3 cellular contexts compared by ENCODE assay signal in the genomic region with DNA sequence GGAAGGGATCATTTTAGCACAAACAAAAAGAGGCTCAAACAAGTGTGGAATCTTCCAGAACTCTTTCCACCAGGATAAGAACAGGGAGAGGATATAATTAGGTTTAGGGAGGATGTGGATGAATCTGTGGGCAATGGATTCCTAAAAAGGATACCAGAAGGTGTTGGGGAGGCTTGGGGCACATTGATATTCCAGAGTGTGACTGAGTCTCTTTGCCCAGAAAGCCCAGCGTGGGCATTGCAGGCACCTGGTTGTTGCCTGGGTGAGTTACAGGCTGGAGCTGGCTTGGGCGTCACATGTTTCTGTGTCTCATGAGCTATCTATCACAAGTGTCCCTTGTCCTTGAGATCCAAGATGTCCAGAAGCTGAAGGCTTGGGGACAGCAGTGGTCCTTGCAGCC.
TF ChIP-seq lines count a peak whose summit lies in the region.

No MANE protein-coding gene starts in this region.

TF ChIP-seq in WTC11, 78 proteins besides CTCF, POLR2A, EP300 and RAD21:
- TF ChIP-seq, protein P1, sequence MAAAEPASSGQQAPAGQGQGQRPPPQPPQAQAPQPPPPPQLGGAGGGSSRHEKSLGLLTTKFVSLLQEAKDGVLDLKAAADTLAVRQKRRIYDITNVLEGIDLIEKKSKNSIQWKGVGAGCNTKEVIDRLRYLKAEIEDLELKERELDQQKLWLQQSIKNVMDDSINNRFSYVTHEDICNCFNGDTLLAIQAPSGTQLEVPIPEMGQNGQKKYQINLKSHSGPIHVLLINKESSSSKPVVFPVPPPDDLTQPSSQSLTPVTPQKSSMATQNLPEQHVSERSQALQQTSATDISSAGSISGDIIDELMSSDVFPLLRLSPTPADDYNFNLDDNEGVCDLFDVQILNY (CRISPR knock-in tag; IDR thresholded peaks at IDR 0.05): no peak

TF ChIP-seq in H1, 55 proteins besides CTCF, POLR2A, EP300 and RAD21:
- TF ChIP-seq HDAC6 (IDR thresholded peaks at IDR 0.05; ENCODE audit: low read depth, low read length): no peak
- no peak for TF ChIP-seq SP1 (IDR thresholded peaks at IDR 0.05; ENCODE audit: low read depth, low read length)
- TF ChIP-seq POU5F1 (IDR thresholded peaks at IDR 0.05; ENCODE audit: low read depth, low read length): no peak
- no peak for TF ChIP-seq TAF1 (IDR thresholded peaks at IDR 0.05; ENCODE audit: low read depth, low read length)
- no peak for TF ChIP-seq TBP (IDR thresholded peaks at IDR 0.05; ENCODE audit: low read depth, low read length)
- no peak for TF ChIP-seq CBX8 (IDR thresholded peaks at IDR 0.05; ENCODE audit: borderline replicate concordance, low read depth, low read length)
- no peak for TF ChIP-seq RFX5 (IDR thresholded peaks at IDR 0.05; ENCODE audit: borderline replicate concordance, low read depth, low read length)
- TF ChIP-seq, protein P2, sequence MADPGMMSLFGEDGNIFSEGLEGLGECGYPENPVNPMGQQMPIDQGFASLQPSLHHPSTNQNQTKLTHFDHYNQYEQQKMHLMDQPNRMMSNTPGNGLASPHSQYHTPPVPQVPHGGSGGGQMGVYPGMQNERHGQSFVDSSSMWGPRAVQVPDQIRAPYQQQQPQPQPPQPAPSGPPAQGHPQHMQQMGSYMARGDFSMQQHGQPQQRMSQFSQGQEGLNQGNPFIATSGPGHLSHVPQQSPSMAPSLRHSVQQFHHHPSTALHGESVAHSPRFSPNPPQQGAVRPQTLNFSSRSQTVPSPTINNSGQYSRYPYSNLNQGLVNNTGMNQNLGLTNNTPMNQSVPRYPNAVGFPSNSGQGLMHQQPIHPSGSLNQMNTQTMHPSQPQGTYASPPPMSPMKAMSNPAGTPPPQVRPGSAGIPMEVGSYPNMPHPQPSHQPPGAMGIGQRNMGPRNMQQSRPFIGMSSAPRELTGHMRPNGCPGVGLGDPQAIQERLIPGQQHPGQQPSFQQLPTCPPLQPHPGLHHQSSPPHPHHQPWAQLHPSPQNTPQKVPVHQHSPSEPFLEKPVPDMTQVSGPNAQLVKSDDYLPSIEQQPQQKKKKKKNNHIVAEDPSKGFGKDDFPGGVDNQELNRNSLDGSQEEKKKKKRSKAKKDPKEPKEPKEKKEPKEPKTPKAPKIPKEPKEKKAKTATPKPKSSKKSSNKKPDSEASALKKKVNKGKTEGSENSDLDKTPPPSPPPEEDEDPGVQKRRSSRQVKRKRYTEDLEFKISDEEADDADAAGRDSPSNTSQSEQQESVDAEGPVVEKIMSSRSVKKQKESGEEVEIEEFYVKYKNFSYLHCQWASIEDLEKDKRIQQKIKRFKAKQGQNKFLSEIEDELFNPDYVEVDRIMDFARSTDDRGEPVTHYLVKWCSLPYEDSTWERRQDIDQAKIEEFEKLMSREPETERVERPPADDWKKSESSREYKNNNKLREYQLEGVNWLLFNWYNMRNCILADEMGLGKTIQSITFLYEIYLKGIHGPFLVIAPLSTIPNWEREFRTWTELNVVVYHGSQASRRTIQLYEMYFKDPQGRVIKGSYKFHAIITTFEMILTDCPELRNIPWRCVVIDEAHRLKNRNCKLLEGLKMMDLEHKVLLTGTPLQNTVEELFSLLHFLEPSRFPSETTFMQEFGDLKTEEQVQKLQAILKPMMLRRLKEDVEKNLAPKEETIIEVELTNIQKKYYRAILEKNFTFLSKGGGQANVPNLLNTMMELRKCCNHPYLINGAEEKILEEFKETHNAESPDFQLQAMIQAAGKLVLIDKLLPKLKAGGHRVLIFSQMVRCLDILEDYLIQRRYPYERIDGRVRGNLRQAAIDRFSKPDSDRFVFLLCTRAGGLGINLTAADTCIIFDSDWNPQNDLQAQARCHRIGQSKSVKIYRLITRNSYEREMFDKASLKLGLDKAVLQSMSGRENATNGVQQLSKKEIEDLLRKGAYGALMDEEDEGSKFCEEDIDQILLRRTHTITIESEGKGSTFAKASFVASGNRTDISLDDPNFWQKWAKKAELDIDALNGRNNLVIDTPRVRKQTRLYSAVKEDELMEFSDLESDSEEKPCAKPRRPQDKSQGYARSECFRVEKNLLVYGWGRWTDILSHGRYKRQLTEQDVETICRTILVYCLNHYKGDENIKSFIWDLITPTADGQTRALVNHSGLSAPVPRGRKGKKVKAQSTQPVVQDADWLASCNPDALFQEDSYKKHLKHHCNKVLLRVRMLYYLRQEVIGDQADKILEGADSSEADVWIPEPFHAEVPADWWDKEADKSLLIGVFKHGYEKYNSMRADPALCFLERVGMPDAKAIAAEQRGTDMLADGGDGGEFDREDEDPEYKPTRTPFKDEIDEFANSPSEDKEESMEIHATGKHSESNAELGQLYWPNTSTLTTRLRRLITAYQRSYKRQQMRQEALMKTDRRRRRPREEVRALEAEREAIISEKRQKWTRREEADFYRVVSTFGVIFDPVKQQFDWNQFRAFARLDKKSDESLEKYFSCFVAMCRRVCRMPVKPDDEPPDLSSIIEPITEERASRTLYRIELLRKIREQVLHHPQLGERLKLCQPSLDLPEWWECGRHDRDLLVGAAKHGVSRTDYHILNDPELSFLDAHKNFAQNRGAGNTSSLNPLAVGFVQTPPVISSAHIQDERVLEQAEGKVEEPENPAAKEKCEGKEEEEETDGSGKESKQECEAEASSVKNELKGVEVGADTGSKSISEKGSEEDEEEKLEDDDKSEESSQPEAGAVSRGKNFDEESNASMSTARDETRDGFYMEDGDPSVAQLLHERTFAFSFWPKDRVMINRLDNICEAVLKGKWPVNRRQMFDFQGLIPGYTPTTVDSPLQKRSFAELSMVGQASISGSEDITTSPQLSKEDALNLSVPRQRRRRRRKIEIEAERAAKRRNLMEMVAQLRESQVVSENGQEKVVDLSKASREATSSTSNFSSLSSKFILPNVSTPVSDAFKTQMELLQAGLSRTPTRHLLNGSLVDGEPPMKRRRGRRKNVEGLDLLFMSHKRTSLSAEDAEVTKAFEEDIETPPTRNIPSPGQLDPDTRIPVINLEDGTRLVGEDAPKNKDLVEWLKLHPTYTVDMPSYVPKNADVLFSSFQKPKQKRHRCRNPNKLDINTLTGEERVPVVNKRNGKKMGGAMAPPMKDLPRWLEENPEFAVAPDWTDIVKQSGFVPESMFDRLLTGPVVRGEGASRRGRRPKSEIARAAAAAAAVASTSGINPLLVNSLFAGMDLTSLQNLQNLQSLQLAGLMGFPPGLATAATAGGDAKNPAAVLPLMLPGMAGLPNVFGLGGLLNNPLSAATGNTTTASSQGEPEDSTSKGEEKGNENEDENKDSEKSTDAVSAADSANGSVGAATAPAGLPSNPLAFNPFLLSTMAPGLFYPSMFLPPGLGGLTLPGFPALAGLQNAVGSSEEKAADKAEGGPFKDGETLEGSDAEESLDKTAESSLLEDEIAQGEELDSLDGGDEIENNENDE (IDR thresholded peaks at IDR 0.05; ENCODE audit: insufficient replicate concordance, low read length): no peak
- TF ChIP-seq TCF12 (IDR thresholded peaks at IDR 0.05; ENCODE audit: low read depth, low read length): no peak

TF ChIP-seq in SK-N-SH treated with all-trans-retinoic acid at 6 μM for 48 hours, 23 proteins besides CTCF, POLR2A, EP300 and RAD21:
- TF ChIP-seq RARB (CRISPR knock-in tag; IDR thresholded peaks at IDR 0.05) (no peak), OSR1 (CRISPR knock-in tag; IDR thresholded peaks at IDR 0.05) (no peak), ZNF8 (CRISPR knock-in tag; IDR thresholded peaks at IDR 0.05) (no peak), ISL1 (CRISPR knock-in tag; IDR thresholded peaks at IDR 0.05) (no peak), ZNF565 (CRISPR knock-in tag; conservative IDR thresholded peaks at IDR 0.05; ENCODE audit: low read depth) (no peak), GLIS3 (CRISPR knock-in tag; IDR thresholded peaks at IDR 0.05) (no peak), PPARA (CRISPR knock-in tag; IDR thresholded peaks at IDR 0.05; ENCODE audit: borderline replicate concordance) (no peak)
- TF ChIP-seq, protein P3, sequence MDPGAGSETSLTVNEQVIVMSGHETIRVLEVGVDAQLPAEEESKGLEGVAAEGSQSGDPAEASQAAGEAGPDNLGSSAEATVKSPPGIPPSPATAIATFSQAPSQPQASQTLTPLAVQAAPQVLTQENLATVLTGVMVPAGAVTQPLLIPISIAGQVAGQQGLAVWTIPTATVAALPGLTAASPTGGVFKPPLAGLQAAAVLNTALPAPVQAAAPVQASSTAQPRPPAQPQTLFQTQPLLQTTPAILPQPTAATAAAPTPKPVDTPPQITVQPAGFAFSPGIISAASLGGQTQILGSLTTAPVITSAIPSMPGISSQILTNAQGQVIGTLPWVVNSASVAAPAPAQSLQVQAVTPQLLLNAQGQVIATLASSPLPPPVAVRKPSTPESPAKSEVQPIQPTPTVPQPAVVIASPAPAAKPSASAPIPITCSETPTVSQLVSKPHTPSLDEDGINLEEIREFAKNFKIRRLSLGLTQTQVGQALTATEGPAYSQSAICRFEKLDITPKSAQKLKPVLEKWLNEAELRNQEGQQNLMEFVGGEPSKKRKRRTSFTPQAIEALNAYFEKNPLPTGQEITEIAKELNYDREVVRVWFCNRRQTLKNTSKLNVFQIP (CRISPR knock-in tag; IDR thresholded peaks at IDR 0.05; ENCODE audit: borderline replicate concordance, low read depth): no peak
- TF ChIP-seq, protein P4, sequence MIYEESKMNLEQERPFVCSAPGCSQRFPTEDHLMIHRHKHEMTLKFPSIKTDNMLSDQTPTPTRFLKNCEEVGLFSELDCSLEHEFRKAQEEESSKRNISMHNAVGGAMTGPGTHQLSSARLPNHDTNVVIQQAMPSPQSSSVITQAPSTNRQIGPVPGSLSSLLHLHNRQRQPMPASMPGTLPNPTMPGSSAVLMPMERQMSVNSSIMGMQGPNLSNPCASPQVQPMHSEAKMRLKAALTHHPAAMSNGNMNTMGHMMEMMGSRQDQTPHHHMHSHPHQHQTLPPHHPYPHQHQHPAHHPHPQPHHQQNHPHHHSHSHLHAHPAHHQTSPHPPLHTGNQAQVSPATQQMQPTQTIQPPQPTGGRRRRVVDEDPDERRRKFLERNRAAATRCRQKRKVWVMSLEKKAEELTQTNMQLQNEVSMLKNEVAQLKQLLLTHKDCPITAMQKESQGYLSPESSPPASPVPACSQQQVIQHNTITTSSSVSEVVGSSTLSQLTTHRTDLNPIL (CRISPR knock-in tag; IDR thresholded peaks at IDR 0.05; ENCODE audit: low read depth): no peak
TF ChIP-seq in SK-N-SH treated with all-trans-retinoic acid at 6 μM for 48 hours: peak in this region for 0.
